8 cellular contexts compared by ENCODE assay signal in genomic region chr6:27388293-27389197, GRCh38. TPM values are rescaled to one million over a fixed set of nuclear protein-coding genes. Genes with fewer than 3 reads are reported as not detected.
DNase-seq lines count a peak whose midpoint lies in the region; ATAC-seq, FAIRE-seq and TF ChIP-seq lines count a peak whose summit lies in the region.

TSS of gene ZNF391 (plus strand) at chr6:27388759. CDS start at chr6:27400371, 11,612 bp downstream.

- TF ChIP-seq EP300 in HepG2 (IDR thresholded peaks at IDR 0.05; ENCODE audit: low read depth in 2 of 2, low read length in 2 of 2) (no peak; a peak in 1 of 4 replicates), HepG2 (CRISPR knock-in tag; IDR thresholded peaks at IDR 0.05; ENCODE audit: borderline replicate concordance) (peak; percentile 44; the same call in 1 of the 2 replicates)

- no peaks in the 10 kb centered on the region for H4K20me1 ChIP-seq in HepG2 (ENCODE audit: insufficient read depth, low read length)

- H3K9ac ChIP-seq in HepG2 (ENCODE audit: insufficient read depth, low read depth, low read length): peak within 1 kb of the TSS; percentile 60

- peaks cover 2% of the 10 kb centered on the region for H3K36me3 Mint-ChIP-seq in activated CD4-positive, alpha-beta T cell treated with anti-CD3 and anti-CD28 coated beads, Interleukin-2, amount 10 ng/mL, durations not matched to agents 24 days and 14 days (ENCODE audit: low read depth)

- in situ Hi-C loops in HepG2 (cut with HindIII; ENCODE audit: extremely low pct_ligation_motif_present, low pct_unique_long_range_greater_than_20kb): no loop called here

- POLR2A ChIA-PET in HepG2 (lab: Yijun Ruan, JAX): interaction anchor here (1.0 to 1.2 kb wide), 3 partner anchors 76 to 93 kb away, joined by 3 to 7 read pairs (median 3); partner anchors contain the start of genes POM121L2 and ZNF184

- H3K4me3 Mint-ChIP-seq in activated CD4-positive, alpha-beta T cell treated with anti-CD3 and anti-CD28 coated beads, Interleukin-2, amount 10 ng/mL, durations not matched to agents 24 days and 14 days: peak within 1 kb of the TSS; percentile 96

- H3K4me1 ChIP-seq in HepG2 (ENCODE audit: insufficient read depth, low read length): no peaks in the 10 kb centered on the region

- 10% methylated on average over 46 of the region's 49 CpGs for WGBS in HepG2 (ENCODE audit: low lambda C conversion rate)

- TF ChIP-seq CTCF in AG09309 (IDR thresholded peaks at IDR 0.05; ENCODE audit: control insufficient read depth, insufficient read depth, low read depth, low read length, missing control alignments): no peak
- no peak for TF ChIP-seq CTCF in HepG2 (CRISPR knock-in tag; IDR thresholded peaks at IDR 0.05)

- CTCF ChIA-PET in HepG2 (lab: Yijun Ruan, JAX; ENCODE audit: low intra/inter-chr PET ratio, low total read pairs): no interaction called here

- no peaks in the 10 kb centered on the region for H3K79me2 ChIP-seq in HepG2 (ENCODE audit: insufficient read depth, low read length)

- H3K27me3 Mint-ChIP-seq in activated CD4-positive, alpha-beta T cell treated with anti-CD3 and anti-CD28 coated beads, Interleukin-2, amount 10 ng/mL, durations not matched to agents 24 days and 14 days: peaks cover 19% of the 10 kb centered on the region

- TF ChIP-seq RAD21 in HepG2 (CRISPR knock-in tag; IDR thresholded peaks at IDR 0.05): peak; percentile 47; the same call in 1 of the 2 replicates

- peak within 1 kb of the TSS; percentile 94 for H2AFZ ChIP-seq in HepG2 (ENCODE audit: low read length)

- FAIRE-seq in HepG2 (lab: Jason Lieb, UNC): peak; percentile 47

- peak; percentile 66 for ATAC-seq in GM18870 (IDR thresholded peaks at IDR 0.05; ENCODE audit: unreplicated experiment)
- ATAC-seq in HG03139 (IDR thresholded peaks at IDR 0.05; ENCODE audit: unreplicated experiment): peak; percentile 77
- ATAC-seq in HepG2: peak; percentile 99

- H3K27ac ChIP-seq in HepG2 (ENCODE audit: extremely low read length, insufficient read depth, low read length): peak within 1 kb of the TSS; percentile 54

- intact Hi-C loops in activated CD4-positive, alpha-beta T cell treated with anti-CD3 and anti-CD28 coated beads, Interleukin-2, amount 10 ng/mL, durations not matched to agents 24 days and 14 days (cut with micrococcal nuclease): loop anchor here (2.0 to 5.0 kb wide), 3 partner anchors 14 to 211 kb away; partner anchors contain the start of gene ZNF184
- intact Hi-C loops in HepG2 (cut with micrococcal nuclease; ENCODE audit: unreplicated experiment): loop anchor here (1.0 kb wide), 2 partner anchors 85 to 90 kb away; partner anchors contain the start of gene ZNF184

- H3K27me3 ChIP-seq in HepG2 (ENCODE audit: control insufficient read depth in 1 of 2, insufficient read depth in 2 of 2, low read length in 2 of 2): no peaks in the 10 kb centered on the region; a peak in 1 of 5 replicates

- TSS peak; percentile 67 for BruUV-seq in HepG2 (replicated peaks; lab: Mats Ljungman, UMichigan)

- H3K4me1 Mint-ChIP-seq in activated CD4-positive, alpha-beta T cell treated with anti-CD3 and anti-CD28 coated beads, Interleukin-2, amount 10 ng/mL, durations not matched to agents 24 days and 14 days: peaks cover 4% of the 10 kb centered on the region

- peak within 1 kb of the TSS; percentile 87 for H3K27ac Mint-ChIP-seq in activated CD4-positive, alpha-beta T cell treated with anti-CD3 and anti-CD28 coated beads, Interleukin-2, amount 10 ng/mL, durations not matched to agents 24 days and 14 days

- H3K9me3 ChIP-seq in HepG2 (ENCODE audit: low read length): peaks cover 2% of the 10 kb centered on the region

- peak; percentile 46 for DNase-seq in AG09309 (ENCODE audit: low read depth)
- DNase-seq in NCI-H446 treated with DMSO at 0.1 percent for 48 hours (lab: John Stamatoyannopoulos, UW): peak; percentile 62
- peak; percentile 88 for DNase-seq in activated CD4-positive, alpha-beta T cell treated with anti-CD3 and anti-CD28 coated beads, Interleukin-2, amount 10 ng/mL, durations not matched to agents 24 days and 14 days
- DNase-seq in dermis blood vessel endothelial cell: peak; percentile 84
- peak; percentile 81 for DNase-seq in HepG2 (ENCODE audit: low spot score)
- DNase-seq in stimulated activated CD4-positive, alpha-beta T cell treated with anti-CD3 and anti-CD28 coated beads, Interleukin-4, amount 100 ng/mL, for 1 hour: peak; percentile 73

- H3K4me3 ChIP-seq in AG09309 (ENCODE audit: control insufficient read depth, low read depth, low read length) (peak within 1 kb of the TSS; percentile 69), HepG2 (replicated peaks in 1 of 3; ENCODE audit: insufficient read depth in 1 of 3, low read depth in 2 of 3, low read length in 3 of 3) (peak within 1 kb of the TSS; percentile 68 to 87 (median 81))

- peak within 1 kb of the TSS; percentile 88 for H3K4me2 ChIP-seq in HepG2 (ENCODE audit: low read depth, low read length)

- peak; percentile 60 to 78 for TF ChIP-seq POLR2A in HepG2 (IDR thresholded peaks at IDR 0.05; ENCODE audit: insufficient read depth in 1 of 2, low read depth in 2 of 2, low read length in 2 of 2)

- H3K9me3 Mint-ChIP-seq in activated CD4-positive, alpha-beta T cell treated with anti-CD3 and anti-CD28 coated beads, Interleukin-2, amount 10 ng/mL, durations not matched to agents 24 days and 14 days: peaks cover 18% of the 10 kb centered on the region

- no peaks in the 10 kb centered on the region for H3K36me3 ChIP-seq in HepG2 (replicated peaks in 1 of 2; ENCODE audit: control insufficient read depth in 1 of 2, insufficient read depth in 2 of 2, low read length in 2 of 2)

TF ChIP-seq in HepG2, 621 proteins besides CTCF, POLR2A, EP300 and RAD21 (continues in another document):
- no peak for TF ChIP-seq STAT5B (CRISPR knock-in tag; IDR thresholded peaks at IDR 0.05)
- TF ChIP-seq ZNF20 (CRISPR knock-in tag; IDR thresholded peaks at IDR 0.05): peak; percentile 88; the same call in 1 of the 2 replicates
- no peak for TF ChIP-seq TCF7 (IDR thresholded peaks at IDR 0.05; ENCODE audit: low read depth)
- TF ChIP-seq ZNF275 (CRISPR knock-in tag; IDR thresholded peaks at IDR 0.05; ENCODE audit: borderline replicate concordance): peak; percentile 72; the same call in 1 of the 2 replicates
- TF ChIP-seq MIER3 (CRISPR knock-in tag; IDR thresholded peaks at IDR 0.05; ENCODE audit: borderline replicate concordance): peak; percentile 93

RNA-seq across cellular contexts. Expression of gene ZNF391, which starts in this region (rescaled TPM):
- 0.70 and 0.92 TPM in 2 replicates for total RNA-seq in activated CD4-positive, alpha-beta T cell treated with anti-CD3 and anti-CD28 coated beads, Interleukin-2, amount 10 ng/mL, durations not matched to agents 24 days and 14 days
- total RNA-seq in dermis blood vessel endothelial cell: 1.1 and 1.4 TPM in 2 replicates
- total RNA-seq in HepG2 (2016; rRNA removed; fragmentation: Illumina TruSeq; extraction: Trizol): 1.7 and 2.7 TPM in 2 replicates
- total RNA-seq in HepG2 (2016; cell fraction: cytosol; rRNA removed; fragmentation: Illumina TruSeq; extraction: Trizol; ENCODE audit: low read depth): 0.62 and 0.71 TPM in 2 replicates
- 1.7 and 2.1 TPM in 2 replicates for total RNA-seq in HepG2 (2016; cell fraction: insoluble cytoplasmic fraction; rRNA removed; fragmentation: Illumina TruSeq; extraction: Trizol)
- 0.90 and 1.5 TPM in 2 replicates for total RNA-seq in HepG2 (2016; cell fraction: membrane; rRNA removed; fragmentation: Illumina TruSeq; extraction: Trizol)
- 1.7 TPM in 2 replicates for total RNA-seq in HepG2 (2016; cell fraction: nucleus; rRNA removed; fragmentation: Illumina TruSeq; extraction: Trizol)
- 0.78 and 0.97 TPM in 2 replicates for polyA plus RNA-seq in HepG2 (2011; rRNA removed)
- polyA plus RNA-seq in HepG2 (2011; cell fraction: cytosol; rRNA removed): 0.31 and 0.87 TPM in 2 replicates
- 0.31 and 0.74 TPM in 2 replicates for polyA plus RNA-seq in HepG2 (2011; cell fraction: nucleus; rRNA removed)
- 0.71 and 1.2 TPM in 2 replicates for polyA plus RNA-seq in HepG2 (2012)
- polyA plus RNA-seq in HepG2 (2016; cell fraction: cytosol; fragmentation: Illumina TruSeq; extraction: Trizol; ENCODE audit: low read depth): 0.26 and 0.46 TPM in 2 replicates
- polyA plus RNA-seq in HepG2 (2016; cell fraction: insoluble cytoplasmic fraction; fragmentation: Illumina TruSeq; extraction: Trizol; ENCODE audit: low read depth): 2.1 and 3.1 TPM in 2 replicates
- polyA plus RNA-seq in HepG2 (2016; cell fraction: membrane; fragmentation: Illumina TruSeq; extraction: Trizol; ENCODE audit: low read depth): 0.80 and 1.0 TPM in 2 replicates
- polyA plus RNA-seq in HepG2 (2016; cell fraction: nucleus; fragmentation: Illumina TruSeq; extraction: Trizol; ENCODE audit: insufficient read depth, low read depth): 3.8 and 3.9 TPM in 2 replicates
- polyA minus RNA-seq in HepG2 (2011; rRNA and poly(A)+ RNA removed; ENCODE audit: low replicate concordance): 0.21 and 0.52 TPM in 2 replicates
- 0.18 and 0.99 TPM in 2 replicates for polyA minus RNA-seq in HepG2 (2011; cell fraction: cytosol; rRNA and poly(A)+ RNA removed)
- 0.64 and 1.1 TPM in 2 replicates for polyA minus RNA-seq in HepG2 (2011; cell fraction: nucleus; rRNA and poly(A)+ RNA removed)

Comparison
In these comparisons a context has a peak if more than half of its experiments do, and no peak if none do; other contexts are left out.
1. Peak in every context shown above with its lines: DNase-seq, ATAC-seq, H3K4me3 ChIP-seq and H3K27ac ChIP-seq.
2. Peak in DNase-seq in activated CD4-positive, alpha-beta T cell treated with anti-CD3 and anti-CD28 coated beads, Interleukin-2, amount 10 ng/mL, durations not matched to agents 24 days and 14 days; RNA of the gene not detected or under 1 TPM.